ENCODE assay signal across 30 cellular contexts in genomic region chr17:74729368-74729767, GRCh38. TPM values are rescaled to one million over a fixed set of nuclear protein-coding genes. Genes with fewer than 3 reads are reported as not detected.
"Had no signal": no experiment of that assay in that cellular context is flagged by ENCODE, and none has a peak within 500 bp of the region (broad histone marks: within the 10 kb centered on the region; RNA-seq: fewer than 3 reads in every experiment).

No MANE protein-coding gene starts in this region.

- H3K4me3 Mint-ChIP-seq: activated CD4-positive, alpha-beta T cell treated with anti-CD3 and anti-CD28 coated beads, Interleukin-2, amount 10 ng/mL, durations not matched to agents 24 days and 14 days; activated CD8-positive, alpha-beta T cell treated with anti-CD3 and anti-CD28 coated beads for 36 hours; activated naive CD4-positive, alpha-beta T cell treated with anti-CD3 and anti-CD28 coated beads for 36 hours; activated naive CD8-positive, alpha-beta T cell treated with anti-CD3 and anti-CD28 coated beads for 36 hours; activated T-cell treated with anti-CD3 and anti-CD28 coated beads, Interleukin-2, amount 50 U/mL, for 72 hours had no signal

- H3K36me3 ChIP-seq: brain microvascular endothelial cell, MG63, SJCRH30 had no signal

- H3K27ac Mint-ChIP-seq: activated CD8-positive, alpha-beta T cell treated with anti-CD3 and anti-CD28 coated beads for 36 hours; activated naive CD4-positive, alpha-beta T cell treated with anti-CD3 and anti-CD28 coated beads for 36 hours; activated naive CD8-positive, alpha-beta T cell treated with anti-CD3 and anti-CD28 coated beads for 36 hours; activated T-cell treated with anti-CD3 and anti-CD28 coated beads, Interleukin-2, amount 50 U/mL, for 72 hours; activated T-helper 2 cell treated with anti-CD3 and anti-CD28 coated beads, Interferon-gamma antibody, Interleukin-2, Interleukin-4, amounts not matched to agents 10 μg/mL and 5 μg/mL and 100 μg/mL, durations not matched to agents 14 hours and 24 hours and 36 hours had no signal

- ATAC-seq: activated CD8-positive, alpha-beta T cell treated with anti-CD3 and anti-CD28 coated beads for 36 hours; activated T-cell treated with anti-CD3 and anti-CD28 coated beads, Interleukin-2, amount 50 U/mL, for 72 hours; Panc1 had no signal

- H3K36me3 Mint-ChIP-seq: activated naive CD8-positive, alpha-beta T cell treated with anti-CD3 and anti-CD28 coated beads for 36 hours had no signal

- H3K4me3 ChIP-seq: MG63, SJCRH30, SK-N-MC had no signal

- H3K27ac ChIP-seq: brain microvascular endothelial cell, SJCRH30, SK-N-MC had no signal

- DNase-seq: activated CD4-positive, alpha-beta T cell treated with anti-CD3 and anti-CD28 coated beads, Interleukin-2, amount 10 ng/mL, durations not matched to agents 24 days and 14 days; activated CD4-positive, alpha-beta T cell treated with anti-CD3 and anti-CD28 coated beads, Interleukin-2, amount 50 U/mL, for 4 hours; activated CD8-positive, alpha-beta T cell treated with anti-CD3 and anti-CD28 coated beads for 36 hours; activated gamma-delta T cell treated with Interleukin-2 at 50 U/mL for 16 hours; activated naive CD4-positive, alpha-beta T cell treated with anti-CD3 and anti-CD28 coated beads for 36 hours; activated naive CD8-positive, alpha-beta T cell treated with anti-CD3 and anti-CD28 coated beads for 36 hours; activated T-cell treated with anti-CD3 and anti-CD28 coated beads, Interleukin-2, amount 50 U/mL, for 1 hour; activated T-cell treated with anti-CD3 and anti-CD28 coated beads, Interleukin-2, amount 50 U/mL, for 72 hours; amniotic stem cell; brain microvascular endothelial cell; central memory CD4-positive, alpha-beta T cell; Karpas-422; MG63; NCI-H1092; NCI-H1436 treated with DMSO at 0.1 percent for 48 hours; NCI-H1694 treated with DMSO at 0.1 percent for 48 hours; NCI-H2029; NCI-H345; NCI-H524 treated with DMSO at 0.1 percent for 48 hours; SHP77; SJCRH30; T1000 had no signal

- H3K9me3 Mint-ChIP-seq: activated CD4-positive, alpha-beta T cell treated with anti-CD3 and anti-CD28 coated beads, Interleukin-2, amount 10 ng/mL, durations not matched to agents 24 days and 14 days; activated CD8-positive, alpha-beta T cell treated with anti-CD3 and anti-CD28 coated beads for 36 hours; activated naive CD4-positive, alpha-beta T cell treated with anti-CD3 and anti-CD28 coated beads for 36 hours; activated naive CD8-positive, alpha-beta T cell treated with anti-CD3 and anti-CD28 coated beads for 36 hours; activated T-cell treated with anti-CD3 and anti-CD28 coated beads, Interleukin-2, amount 50 U/mL, for 72 hours; activated T-helper 2 cell treated with anti-CD3 and anti-CD28 coated beads, Interferon-gamma antibody, Interleukin-2, Interleukin-4, amounts not matched to agents 10 μg/mL and 5 μg/mL and 100 μg/mL, durations not matched to agents 14 hours and 24 hours and 36 hours had no signal

- H3K27me3 ChIP-seq: brain microvascular endothelial cell had no signal

- H3K27me3 Mint-ChIP-seq: activated CD8-positive, alpha-beta T cell treated with anti-CD3 and anti-CD28 coated beads for 36 hours; activated naive CD8-positive, alpha-beta T cell treated with anti-CD3 and anti-CD28 coated beads for 36 hours had no signal

RNA-seq across cellular contexts. Expression of gene RAB37, which starts 7.7 kb away (rescaled TPM):
- total RNA-seq: RPMI7951 had no signal

RNA-seq across cellular contexts. Expression of gene CD300LF, which starts 16.6 kb away (rescaled TPM):
- total RNA-seq: activated CD4-positive, alpha-beta T cell treated with anti-CD3 and anti-CD28 coated beads, Interleukin-2, amount 10 ng/mL, durations not matched to agents 24 days and 14 days; activated CD8-positive, alpha-beta memory T cell treated with anti-CD3 and anti-CD28 coated beads for 36 hours; activated CD8-positive, alpha-beta T cell treated with anti-CD3 and anti-CD28 coated beads for 36 hours; activated naive CD4-positive, alpha-beta T cell treated with anti-CD3 and anti-CD28 coated beads for 36 hours; activated naive CD8-positive, alpha-beta T cell treated with anti-CD3 and anti-CD28 coated beads for 36 hours; activated T-cell treated with anti-CD3 and anti-CD28 coated beads, Interleukin-2, amount 50 U/mL, for 72 hours; activated T-helper 2 cell treated with anti-CD3 and anti-CD28 coated beads, Interferon-gamma antibody, Interleukin-2, Interleukin-4, amounts not matched to agents 10 μg/mL and 5 μg/mL and 100 μg/mL, durations not matched to agents 14 hours and 24 hours and 36 hours; NCI-H460; RPMI7951; SJCRH30; T-helper 1 cell treated with Interleukin-12 subunit alpha and Interleukin-12 subunit beta and Interleukin-4 antibody, amounts not matched to agents 30 ng/mL and 1 ng/mL, for 36 hours; T-helper 2 cell treated with Interferon-gamma antibody and Interleukin-4, amounts not matched to agents 100 ng/mL and 5 ng/mL, for 36 hours had no signal
